9 cellular contexts compared by ENCODE assay signal in genomic region chr2:128314348-128315121, GRCh38. TPM values are rescaled to one million over a fixed set of nuclear protein-coding genes. Genes with fewer than 3 reads are reported as not detected.
DNase-seq lines count a peak whose midpoint lies in the region; ATAC-seq and TF ChIP-seq lines count a peak whose summit lies in the region.
"Had no signal": no experiment of that assay in that cellular context is flagged by ENCODE, and none has a peak within 500 bp of the region (broad histone marks: within the 10 kb centered on the region; RNA-seq: fewer than 3 reads in every experiment).

No MANE protein-coding gene starts in this region.

- H3K27me3 ChIP-seq in heart right ventricle (peaks cover 0 to 9% (median 0%) of the 10 kb centered on the region in 7 donors), prostate gland (replicated peaks; ENCODE audit: insufficient read depth) (no peaks in the 10 kb centered on the region)
- H3K27me3 ChIP-seq: vagina had no signal

- H3K4me1 Mint-ChIP-seq in activated CD4-positive, alpha-beta T cell treated with anti-CD3 and anti-CD28 coated beads for 36 hours, result peaks cover 43% of the 10 kb centered on the region
- peaks cover 38% of the 10 kb centered on the region for H3K4me1 Mint-ChIP-seq in activated T-cell treated with anti-CD3 and anti-CD28 coated beads, Interleukin-2, amount 50 U/mL, for 4 hours (ENCODE audit: low read depth)

- H3K27ac ChIP-seq in heart right ventricle (no peak overlapping the region), prostate gland (no peak overlapping the region)
- H3K27ac ChIP-seq: vagina had no signal

- WGBS in heart right ventricle, 2 donors, result 84 to 85% methylated on average over 20 of the region's 20 CpGs
- WGBS in prostate gland, result 71% methylated on average over 20 of the region's 20 CpGs

- peak; percentile 7 for DNase-seq in activated CD4-positive, alpha-beta T cell treated with anti-CD3 and anti-CD28 coated beads for 36 hours
- no peak for DNase-seq in activated CD4-positive, alpha-beta T cell treated with anti-CD3 and anti-CD28 coated beads, Interleukin-2, amount 50 U/mL, for 4 hours
- DNase-seq in activated T-cell treated with anti-CD3 and anti-CD28 coated beads, Interleukin-2, amount 50 U/mL, for 4 hours, result no peak
- peak; percentile 5 to 31 for DNase-seq in heart right ventricle
- peak; percentile 5 for DNase-seq in prostate gland (ENCODE audit: low spot score)
- no peak for DNase-seq in NCI-H146 treated with DMSO at 0.1 percent for 48 hours (lab: John Stamatoyannopoulos, UW; ENCODE audit: unreplicated experiment)
- no peak for DNase-seq in HuH-7.5 (ENCODE audit: low spot score)

- H3K36me3 ChIP-seq in heart right ventricle, result peaks cover 0 to 6% (median 0%) of the 10 kb centered on the region in 9 donors
- H3K36me3 ChIP-seq in prostate gland, result no peaks in the 10 kb centered on the region
- H3K36me3 ChIP-seq: vagina had no signal

- no peak overlapping the region for H3K4me3 ChIP-seq in heart right ventricle
- H3K4me3 ChIP-seq in prostate gland, result no peak overlapping the region

- peaks cover 13% of the 10 kb centered on the region for H3K36me3 Mint-ChIP-seq in activated CD4-positive, alpha-beta T cell treated with anti-CD3 and anti-CD28 coated beads for 36 hours (ENCODE audit: low read depth)
- peaks cover 9% of the 10 kb centered on the region for H3K36me3 Mint-ChIP-seq in activated T-cell treated with anti-CD3 and anti-CD28 coated beads, Interleukin-2, amount 50 U/mL, for 4 hours (ENCODE audit: insufficient read depth)

- no peaks in the 10 kb centered on the region for H3K9me3 Mint-ChIP-seq in activated CD4-positive, alpha-beta T cell treated with anti-CD3 and anti-CD28 coated beads for 36 hours (ENCODE audit: low read depth)
- no peaks in the 10 kb centered on the region for H3K9me3 Mint-ChIP-seq in activated T-cell treated with anti-CD3 and anti-CD28 coated beads, Interleukin-2, amount 50 U/mL, for 4 hours

- no peak for TF ChIP-seq POLR2A in prostate gland (IDR thresholded peaks at IDR 0.05)

- TF ChIP-seq CTCF in heart right ventricle (IDR thresholded peaks at IDR 0.05) (no peak), prostate gland (IDR thresholded peaks at IDR 0.05) (no peak)

- POLR2A ChIA-PET in activated CD4-positive, alpha-beta T cell treated with anti-CD3 and anti-CD28 coated beads for 36 hours (lab: Charles Lee), result no interaction called here

- intact Hi-C loops in activated CD4-positive, alpha-beta T cell treated with anti-CD3 and anti-CD28 coated beads for 36 hours (cut with DNase I, micrococcal nuclease), result loop anchor here in 1 of 2 experiments (10.0 kb wide), 1 partner anchor 140 kb away; no protein-coding TSS in a partner anchor
- intact Hi-C loops in heart right ventricle (cut with DNase I) (loop anchor here in 3 of 10 donors (10.0 kb wide), 2 partner anchors 130 to 140 kb away; no protein-coding TSS in a partner anchor), prostate gland (cut with DNase I) (no loop called here)

- H3K27ac Mint-ChIP-seq in activated CD4-positive, alpha-beta T cell treated with anti-CD3 and anti-CD28 coated beads for 36 hours, result no peak overlapping the region

- peaks cover 17 to 82% (median 42%) of the 10 kb centered on the region in 9 donors for H3K4me1 ChIP-seq in heart right ventricle
- peaks cover 2% of the 10 kb centered on the region for H3K4me1 ChIP-seq in prostate gland (replicated peaks)

- no peaks in the 10 kb centered on the region for H3K9me3 ChIP-seq in heart right ventricle
- no peaks in the 10 kb centered on the region for H3K9me3 ChIP-seq in prostate gland
- H3K9me3 ChIP-seq: vagina had no signal

- H3K4me3 Mint-ChIP-seq in activated CD4-positive, alpha-beta T cell treated with anti-CD3 and anti-CD28 coated beads for 36 hours, result no peak overlapping the region
- peak overlapping the region; percentile 67 for H3K4me3 Mint-ChIP-seq in activated T-cell treated with anti-CD3 and anti-CD28 coated beads, Interleukin-2, amount 50 U/mL, for 4 hours

- no peak for ATAC-seq in activated CD4-positive, alpha-beta T cell treated with anti-CD3 and anti-CD28 coated beads for 36 hours
- ATAC-seq in activated T-cell treated with anti-CD3 and anti-CD28 coated beads, Interleukin-2, amount 50 U/mL, for 4 hours, result no peak
- ATAC-seq in heart right ventricle, result no peak
- no peak for ATAC-seq in HG02840 (IDR thresholded peaks at IDR 0.05; ENCODE audit: low FRiP score, unreplicated experiment)

- no peaks in the 10 kb centered on the region for H3K27me3 Mint-ChIP-seq in activated CD4-positive, alpha-beta T cell treated with anti-CD3 and anti-CD28 coated beads for 36 hours
- H3K27me3 Mint-ChIP-seq in activated T-cell treated with anti-CD3 and anti-CD28 coated beads, Interleukin-2, amount 50 U/mL, for 4 hours (ENCODE audit: low read depth), result no peaks in the 10 kb centered on the region

- CTCF ChIA-PET in activated CD4-positive, alpha-beta T cell treated with anti-CD3 and anti-CD28 coated beads for 36 hours (lab: Charles Lee), result no interaction called here

RNA-seq across cellular contexts. Expression of gene HS6ST1, which starts 4.1 kb away (rescaled TPM):
- 10 to 100 TPM; 12.8 to 13.8 TPM for total RNA-seq in activated CD4-positive, alpha-beta T cell treated with anti-CD3 and anti-CD28 coated beads for 36 hours
- total RNA-seq in activated T-cell treated with anti-CD3 and anti-CD28 coated beads, Interleukin-2, amount 50 U/mL, for 4 hours, result 10 to 100 TPM; 23.9 to 32.3 (median 28.2) TPM
- total RNA-seq in heart right ventricle (10 to 100 TPM; 14.6 to 51.6 (median 19.0) TPM), prostate gland (100 to 1,000 TPM in 1 of 2 donors, 10 to 100 TPM in 1; 69.0 to 233 TPM)
- polyA plus RNA-seq in heart right ventricle, result 10 to 100 TPM; 10.5 to 13.6 TPM

Comparison
In these comparisons a context has a peak if more than half of its experiments do, and no peak if none do; other contexts are left out.
1. DNase-seq: peak in activated CD4-positive, alpha-beta T cell treated with anti-CD3 and anti-CD28 coated beads for 36 hours (single experiment), heart right ventricle (2 of 2) and prostate gland (single experiment); none in activated CD4-positive, alpha-beta T cell treated with anti-CD3 and anti-CD28 coated beads, Interleukin-2, amount 50 U/mL, for 4 hours (0 of 2), activated T-cell treated with anti-CD3 and anti-CD28 coated beads, Interleukin-2, amount 50 U/mL, for 4 hours (single experiment), NCI-H146 treated with DMSO at 0.1 percent for 48 hours (single experiment) and HuH-7.5 (single experiment).